ENCODE assay signal across 8 cellular contexts in the genomic region with DNA sequence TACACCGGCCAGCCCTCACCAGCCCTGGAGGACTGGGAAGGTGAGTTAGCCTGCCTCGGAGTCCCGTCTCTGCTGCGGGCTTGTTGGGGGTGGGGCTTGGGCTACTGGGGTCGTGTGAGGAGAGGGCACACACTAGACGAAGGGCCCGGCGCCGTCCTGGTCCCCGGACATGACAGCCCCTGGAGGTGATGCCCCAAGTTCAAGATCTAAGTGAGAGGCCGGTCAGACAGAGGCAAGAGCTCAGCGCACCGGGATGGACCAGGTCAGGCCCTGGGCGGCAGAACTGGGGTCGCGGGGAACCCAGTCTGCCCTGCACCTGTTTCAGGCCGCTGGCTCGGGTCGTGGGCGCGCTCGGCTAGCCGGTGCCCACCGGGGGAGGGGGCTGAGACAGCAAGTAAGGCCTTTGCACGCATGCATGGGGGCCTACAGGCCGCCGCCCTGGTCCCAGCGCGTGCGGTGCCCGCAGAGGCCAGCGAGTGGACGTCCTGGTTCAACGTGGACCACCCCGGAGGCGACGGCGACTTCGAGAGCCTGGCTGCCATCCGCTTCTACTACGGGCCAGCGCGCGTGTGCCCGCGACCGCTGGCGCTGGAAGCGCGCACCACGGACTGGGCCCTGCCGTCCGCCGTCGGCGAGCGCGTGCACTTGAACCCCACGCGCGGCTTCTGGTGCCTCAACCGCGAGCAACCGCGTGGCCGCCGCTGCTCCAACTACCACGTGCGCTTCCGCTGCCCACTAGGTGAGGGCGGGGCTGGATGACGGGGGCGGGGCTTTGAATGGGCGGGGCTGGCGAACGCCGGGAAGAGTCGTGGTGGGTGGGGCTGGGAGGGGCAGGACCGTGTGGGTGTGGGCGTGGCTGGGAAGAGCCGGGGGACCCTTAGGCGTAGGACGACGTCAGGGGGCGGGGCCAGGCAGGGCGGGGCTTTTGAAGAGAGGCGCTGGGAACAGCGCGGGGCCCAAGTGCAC. TPM values are rescaled to one million over a fixed set of nuclear protein-coding genes. Genes with fewer than 3 reads are reported as not detected.
A peak's percentile ranks its signal among the peaks of the same experiment; 100 is the strongest.
DNase-seq lines count a peak whose midpoint lies in the region; ATAC-seq and TF ChIP-seq lines count a peak whose summit lies in the region.

No MANE protein-coding gene starts in this region.

- no peaks in the 10 kb centered on the region for H3K36me3 ChIP-seq in mesendoderm (ENCODE audit: control insufficient read depth, insufficient read depth, low read length)

- H3K27me3 ChIP-seq in mesendoderm (ENCODE audit: insufficient read depth, low read length, poor library complexity): peaks cover 2% of the 10 kb centered on the region

- no peak overlapping the region for H3K23ac ChIP-seq in mesendoderm (ENCODE audit: low read length)

- H3K4me3 Mint-ChIP-seq in stimulated activated naive B cell treated with anti-CD40 and anti-IgM and Interleukin-4, amounts not matched to agents 10 μg/mL and 1 μg/mL and 100 μg/mL, for 72 hours: peak overlapping the region; percentile 76 to 84

- H3K4me1 Mint-ChIP-seq in stimulated activated naive B cell treated with anti-CD40 and anti-IgM and Interleukin-4, amounts not matched to agents 10 μg/mL and 1 μg/mL and 100 μg/mL, for 72 hours: peaks cover 20 to 29% of the 10 kb centered on the region in 2 donors

- no peak overlapping the region for H3K56ac ChIP-seq in mesendoderm (ENCODE audit: low read length)

- peaks cover 52 to 69% of the 10 kb centered on the region in 2 donors for H3K27me3 Mint-ChIP-seq in stimulated activated naive B cell treated with anti-CD40 and anti-IgM and Interleukin-4, amounts not matched to agents 10 μg/mL and 1 μg/mL and 100 μg/mL, for 72 hours

- no peak overlapping the region for H2BK15ac ChIP-seq in mesendoderm (replicated peaks; ENCODE audit: low read depth)

- H2AK5ac ChIP-seq in mesendoderm (ENCODE audit: low read length): no peak overlapping the region

- no peaks in the 10 kb centered on the region for H3K79me2 ChIP-seq in mesendoderm (ENCODE audit: control insufficient read depth, insufficient read depth, low read length)

- peak; percentile 27 to 50 for ATAC-seq in stimulated activated naive B cell treated with anti-CD40 and anti-IgM and Interleukin-4, amounts not matched to agents 10 μg/mL and 1 μg/mL and 100 μg/mL, for 72 hours (replicated peaks)
- no peak for ATAC-seq in GM18861 (IDR thresholded peaks at IDR 0.05; ENCODE audit: unreplicated experiment)
- no peak for ATAC-seq in HG02885 (IDR thresholded peaks at IDR 0.05; ENCODE audit: poor library complexity, unreplicated experiment)

- H3K4me1 ChIP-seq in mesendoderm (ENCODE audit: control insufficient read depth, low read depth, low read length): peaks cover 2% of the 10 kb centered on the region

- H3K27ac Mint-ChIP-seq in stimulated activated naive B cell treated with anti-CD40 and anti-IgM and Interleukin-4, amounts not matched to agents 10 μg/mL and 1 μg/mL and 100 μg/mL, for 72 hours: peak overlapping the region; percentile 42

- no peak overlapping the region for H2BK120ac ChIP-seq in mesendoderm (ENCODE audit: low read depth, low read length)

- no peak for TF ChIP-seq CTCF in GM12864 (IDR thresholded peaks at IDR 0.05; ENCODE audit: low read depth, low read length, missing control alignments)
- TF ChIP-seq CTCF in choroid plexus epithelial cell (conservative IDR thresholded peaks at IDR 0.05; ENCODE audit: low read depth, low read length): no peak

- no peak overlapping the region for H3K18ac ChIP-seq in mesendoderm (ENCODE audit: low read length)

- no peak overlapping the region for H3K9ac ChIP-seq in mesendoderm (ENCODE audit: low read length)

- no peak overlapping the region for H3K4ac ChIP-seq in mesendoderm (ENCODE audit: low read depth, low read length)

- H3K4me3 ChIP-seq in GM12864 (ENCODE audit: low read depth, low read length) (no peak overlapping the region), choroid plexus epithelial cell (ENCODE audit: low read depth, low read length) (no peak overlapping the region), mesendoderm (ENCODE audit: low read length) (no peak overlapping the region)

- no peaks in the 10 kb centered on the region for H3K9me3 Mint-ChIP-seq in stimulated activated naive B cell treated with anti-CD40 and anti-IgM and Interleukin-4, amounts not matched to agents 10 μg/mL and 1 μg/mL and 100 μg/mL, for 72 hours

- no peak overlapping the region for H4K8ac ChIP-seq in mesendoderm (ENCODE audit: low read depth, low read length)

- no peak overlapping the region for H3K27ac ChIP-seq in mesendoderm (ENCODE audit: low read depth, low read length)

- H3K36me3 Mint-ChIP-seq in stimulated activated naive B cell treated with anti-CD40 and anti-IgM and Interleukin-4, amounts not matched to agents 10 μg/mL and 1 μg/mL and 100 μg/mL, for 72 hours: peaks cover 10 to 15% of the 10 kb centered on the region in 2 donors

- peak; percentile 55 for DNase-seq in GM12864 (ENCODE audit: low read depth)
- DNase-seq in activated CD4-positive, CD25-positive, alpha-beta regulatory T cell treated with anti-CD3 and anti-CD28 coated beads, Interleukin-2, amount 50 U/mL, for 72 hours: peak; percentile 60
- peak; percentile 80 for DNase-seq in choroid plexus epithelial cell (ENCODE audit: low read depth)
- DNase-seq in mesendoderm: peak; percentile 83
- peak; percentile 41 for DNase-seq in stimulated activated naive B cell treated with anti-CD40 and anti-IgM and Interleukin-4, amounts not matched to agents 10 μg/mL and 1 μg/mL and 100 μg/mL, for 72 hours
- no peak for DNase-seq in NCI-H1694 treated with DMSO at 0.1 percent for 48 hours (lab: John Stamatoyannopoulos, UW)

- no CpG with 5 or more reads among the region's 89 CpGs for WGBS in mesendoderm (ENCODE audit: extremely low coverage, insufficient coverage, low lambda C conversion rate)

- H3K79me1 ChIP-seq in mesendoderm (ENCODE audit: low read length): no peaks in the 10 kb centered on the region

- H4K5ac ChIP-seq in mesendoderm (ENCODE audit: low read length): no peak overlapping the region

- no peak overlapping the region for H3K4me2 ChIP-seq in mesendoderm (ENCODE audit: low read length)

- H2BK5ac ChIP-seq in mesendoderm (ENCODE audit: low read length): no peak overlapping the region

RNA-seq across cellular contexts. Expression of a gene that starts 2.0 kb away (rescaled TPM):
- polyA plus RNA-seq in mesendoderm (2013, experiment 1 of 2): 1.5 TPM
- polyA plus RNA-seq in mesendoderm (2013, experiment 2 of 2): 1.6 TPM

RNA-seq across cellular contexts. Expression of a gene that starts 11.3 kb away (rescaled TPM):
- polyA plus RNA-seq in mesendoderm (2013, experiment 1 of 2): 2.9 TPM
- 2.8 TPM for polyA plus RNA-seq in mesendoderm (2013, experiment 2 of 2)

RNA-seq across cellular contexts. Expression of a gene that starts 24.0 kb away (rescaled TPM):
- polyA plus RNA-seq in mesendoderm (2013, experiment 1 of 2): 203 TPM
- 202 TPM for polyA plus RNA-seq in mesendoderm (2013, experiment 2 of 2)

RNA-seq across cellular contexts. Expression of a gene that starts 24.7 kb away (rescaled TPM):
- polyA plus RNA-seq in mesendoderm (2013, experiment 1 of 2): 0.77 TPM
- polyA plus RNA-seq in mesendoderm (2013, experiment 2 of 2): 0.67 TPM

Comparison
In these comparisons a context has a peak if more than half of its experiments do, and no peak if none do; other contexts are left out.
1. ATAC-seq: peak in stimulated activated naive B cell treated with anti-CD40 and anti-IgM and Interleukin-4, amounts not matched to agents 10 μg/mL and 1 μg/mL and 100 μg/mL, for 72 hours (2 of 2); none in GM18861 (single experiment) and HG02885 (single experiment).